ENCODE assay signal across 2 cellular contexts in the genomic region with DNA sequence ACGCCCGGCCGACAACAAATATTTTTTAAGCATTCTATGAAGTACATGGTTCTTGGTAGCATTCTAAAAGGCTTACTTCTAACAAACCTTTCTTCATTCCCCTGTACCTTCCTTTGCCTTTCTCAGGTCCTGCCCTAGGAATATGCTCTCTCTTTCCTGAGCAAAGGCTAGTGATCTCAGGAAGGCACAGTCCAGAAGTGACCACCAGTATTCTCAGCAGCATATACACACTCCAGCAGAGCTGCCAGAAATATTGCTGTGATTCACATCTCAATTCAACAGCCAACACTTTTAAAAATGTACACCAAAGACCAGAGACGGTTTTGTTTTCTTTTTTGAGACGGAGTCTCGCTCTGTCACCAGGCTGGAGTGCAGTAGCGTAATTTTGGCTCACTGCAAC.
TF ChIP-seq lines count a peak whose summit lies in the region.

No MANE protein-coding gene starts in this region.

TF ChIP-seq in SK-N-SH treated with all-trans-retinoic acid at 6 μM for 48 hours, 23 proteins besides CTCF, POLR2A, EP300 and RAD21 (continued from another document):
- TF ChIP-seq, protein P1, sequence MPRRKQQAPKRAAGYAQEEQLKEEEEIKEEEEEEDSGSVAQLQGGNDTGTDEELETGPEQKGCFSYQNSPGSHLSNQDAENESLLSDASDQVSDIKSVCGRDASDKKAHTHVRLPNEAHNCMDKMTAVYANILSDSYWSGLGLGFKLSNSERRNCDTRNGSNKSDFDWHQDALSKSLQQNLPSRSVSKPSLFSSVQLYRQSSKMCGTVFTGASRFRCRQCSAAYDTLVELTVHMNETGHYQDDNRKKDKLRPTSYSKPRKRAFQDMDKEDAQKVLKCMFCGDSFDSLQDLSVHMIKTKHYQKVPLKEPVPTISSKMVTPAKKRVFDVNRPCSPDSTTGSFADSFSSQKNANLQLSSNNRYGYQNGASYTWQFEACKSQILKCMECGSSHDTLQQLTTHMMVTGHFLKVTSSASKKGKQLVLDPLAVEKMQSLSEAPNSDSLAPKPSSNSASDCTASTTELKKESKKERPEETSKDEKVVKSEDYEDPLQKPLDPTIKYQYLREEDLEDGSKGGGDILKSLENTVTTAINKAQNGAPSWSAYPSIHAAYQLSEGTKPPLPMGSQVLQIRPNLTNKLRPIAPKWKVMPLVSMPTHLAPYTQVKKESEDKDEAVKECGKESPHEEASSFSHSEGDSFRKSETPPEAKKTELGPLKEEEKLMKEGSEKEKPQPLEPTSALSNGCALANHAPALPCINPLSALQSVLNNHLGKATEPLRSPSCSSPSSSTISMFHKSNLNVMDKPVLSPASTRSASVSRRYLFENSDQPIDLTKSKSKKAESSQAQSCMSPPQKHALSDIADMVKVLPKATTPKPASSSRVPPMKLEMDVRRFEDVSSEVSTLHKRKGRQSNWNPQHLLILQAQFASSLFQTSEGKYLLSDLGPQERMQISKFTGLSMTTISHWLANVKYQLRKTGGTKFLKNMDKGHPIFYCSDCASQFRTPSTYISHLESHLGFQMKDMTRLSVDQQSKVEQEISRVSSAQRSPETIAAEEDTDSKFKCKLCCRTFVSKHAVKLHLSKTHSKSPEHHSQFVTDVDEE (CRISPR knock-in tag; IDR thresholded peaks at IDR 0.05) = no peak
- no peak for TF ChIP-seq SNAI2 (CRISPR knock-in tag; IDR thresholded peaks at IDR 0.05)
- TF ChIP-seq ZC3H10 (CRISPR knock-in tag; IDR thresholded peaks at IDR 0.05) = no peak
- TF ChIP-seq CSDC2 (CRISPR knock-in tag; IDR thresholded peaks at IDR 0.05) = no peak
- TF ChIP-seq TOX (CRISPR knock-in tag; IDR thresholded peaks at IDR 0.05; ENCODE audit: borderline replicate concordance) = no peak
- TF ChIP-seq, protein P2, sequence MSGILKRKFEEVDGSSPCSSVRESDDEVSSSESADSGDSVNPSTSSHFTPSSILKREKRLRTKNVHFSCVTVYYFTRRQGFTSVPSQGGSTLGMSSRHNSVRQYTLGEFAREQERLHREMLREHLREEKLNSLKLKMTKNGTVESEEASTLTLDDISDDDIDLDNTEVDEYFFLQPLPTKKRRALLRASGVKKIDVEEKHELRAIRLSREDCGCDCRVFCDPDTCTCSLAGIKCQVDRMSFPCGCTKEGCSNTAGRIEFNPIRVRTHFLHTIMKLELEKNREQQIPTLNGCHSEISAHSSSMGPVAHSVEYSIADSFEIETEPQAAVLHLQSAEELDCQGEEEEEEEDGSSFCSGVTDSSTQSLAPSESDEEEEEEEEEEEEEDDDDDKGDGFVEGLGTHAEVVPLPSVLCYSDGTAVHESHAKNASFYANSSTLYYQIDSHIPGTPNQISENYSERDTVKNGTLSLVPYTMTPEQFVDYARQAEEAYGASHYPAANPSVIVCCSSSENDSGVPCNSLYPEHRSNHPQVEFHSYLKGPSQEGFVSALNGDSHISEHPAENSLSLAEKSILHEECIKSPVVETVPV (CRISPR knock-in tag; IDR thresholded peaks at IDR 0.05) = no peak

TF ChIP-seq in SK-N-SH, 30 proteins besides CTCF, POLR2A, EP300 and RAD21 (continued from another document):
- TF ChIP-seq FOXJ3 (CRISPR knock-in tag; IDR thresholded peaks at IDR 0.05) (no peak), JUND (IDR thresholded peaks at IDR 0.05) (no peak), POLR2AphosphoS5 (IDR thresholded peaks at IDR 0.05; ENCODE audit: low read depth, low read length) (no peak), MXI1 (IDR thresholded peaks at IDR 0.05; ENCODE audit: low read depth, low read length) (no peak), NRF1 (IDR thresholded peaks at IDR 0.05; ENCODE audit: low read depth, low read length) (no peak), FOXM1 (IDR thresholded peaks at IDR 0.05; ENCODE audit: low read depth) (no peak), RXRA (IDR thresholded peaks at IDR 0.05; ENCODE audit: borderline replicate concordance, low read depth) (no peak)
- TF ChIP-seq, protein P3, sequence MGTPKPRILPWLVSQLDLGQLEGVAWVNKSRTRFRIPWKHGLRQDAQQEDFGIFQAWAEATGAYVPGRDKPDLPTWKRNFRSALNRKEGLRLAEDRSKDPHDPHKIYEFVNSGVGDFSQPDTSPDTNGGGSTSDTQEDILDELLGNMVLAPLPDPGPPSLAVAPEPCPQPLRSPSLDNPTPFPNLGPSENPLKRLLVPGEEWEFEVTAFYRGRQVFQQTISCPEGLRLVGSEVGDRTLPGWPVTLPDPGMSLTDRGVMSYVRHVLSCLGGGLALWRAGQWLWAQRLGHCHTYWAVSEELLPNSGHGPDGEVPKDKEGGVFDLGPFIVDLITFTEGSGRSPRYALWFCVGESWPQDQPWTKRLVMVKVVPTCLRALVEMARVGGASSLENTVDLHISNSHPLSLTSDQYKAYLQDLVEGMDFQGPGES (IDR thresholded peaks at IDR 0.05; ENCODE audit: low read depth, low read length) = no peak
- TF ChIP-seq, protein P4, sequence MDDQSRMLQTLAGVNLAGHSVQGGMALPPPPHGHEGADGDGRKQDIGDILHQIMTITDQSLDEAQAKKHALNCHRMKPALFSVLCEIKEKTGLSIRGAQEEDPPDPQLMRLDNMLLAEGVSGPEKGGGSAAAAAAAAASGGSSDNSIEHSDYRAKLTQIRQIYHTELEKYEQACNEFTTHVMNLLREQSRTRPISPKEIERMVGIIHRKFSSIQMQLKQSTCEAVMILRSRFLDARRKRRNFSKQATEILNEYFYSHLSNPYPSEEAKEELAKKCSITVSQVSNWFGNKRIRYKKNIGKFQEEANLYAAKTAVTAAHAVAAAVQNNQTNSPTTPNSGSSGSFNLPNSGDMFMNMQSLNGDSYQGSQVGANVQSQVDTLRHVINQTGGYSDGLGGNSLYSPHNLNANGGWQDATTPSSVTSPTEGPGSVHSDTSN (IDR thresholded peaks at IDR 0.05) = no peak
- TF ChIP-seq, protein P5, sequence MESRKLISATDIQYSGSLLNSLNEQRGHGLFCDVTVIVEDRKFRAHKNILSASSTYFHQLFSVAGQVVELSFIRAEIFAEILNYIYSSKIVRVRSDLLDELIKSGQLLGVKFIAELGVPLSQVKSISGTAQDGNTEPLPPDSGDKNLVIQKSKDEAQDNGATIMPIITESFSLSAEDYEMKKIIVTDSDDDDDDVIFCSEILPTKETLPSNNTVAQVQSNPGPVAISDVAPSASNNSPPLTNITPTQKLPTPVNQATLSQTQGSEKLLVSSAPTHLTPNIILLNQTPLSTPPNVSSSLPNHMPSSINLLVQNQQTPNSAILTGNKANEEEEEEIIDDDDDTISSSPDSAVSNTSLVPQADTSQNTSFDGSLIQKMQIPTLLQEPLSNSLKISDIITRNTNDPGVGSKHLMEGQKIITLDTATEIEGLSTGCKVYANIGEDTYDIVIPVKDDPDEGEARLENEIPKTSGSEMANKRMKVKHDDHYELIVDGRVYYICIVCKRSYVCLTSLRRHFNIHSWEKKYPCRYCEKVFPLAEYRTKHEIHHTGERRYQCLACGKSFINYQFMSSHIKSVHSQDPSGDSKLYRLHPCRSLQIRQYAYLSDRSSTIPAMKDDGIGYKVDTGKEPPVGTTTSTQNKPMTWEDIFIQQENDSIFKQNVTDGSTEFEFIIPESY (IDR thresholded peaks at IDR 0.05; ENCODE audit: borderline replicate concordance, low read depth) = no peak
